ENCODE assay signal across 8 cellular contexts in the genomic region with DNA sequence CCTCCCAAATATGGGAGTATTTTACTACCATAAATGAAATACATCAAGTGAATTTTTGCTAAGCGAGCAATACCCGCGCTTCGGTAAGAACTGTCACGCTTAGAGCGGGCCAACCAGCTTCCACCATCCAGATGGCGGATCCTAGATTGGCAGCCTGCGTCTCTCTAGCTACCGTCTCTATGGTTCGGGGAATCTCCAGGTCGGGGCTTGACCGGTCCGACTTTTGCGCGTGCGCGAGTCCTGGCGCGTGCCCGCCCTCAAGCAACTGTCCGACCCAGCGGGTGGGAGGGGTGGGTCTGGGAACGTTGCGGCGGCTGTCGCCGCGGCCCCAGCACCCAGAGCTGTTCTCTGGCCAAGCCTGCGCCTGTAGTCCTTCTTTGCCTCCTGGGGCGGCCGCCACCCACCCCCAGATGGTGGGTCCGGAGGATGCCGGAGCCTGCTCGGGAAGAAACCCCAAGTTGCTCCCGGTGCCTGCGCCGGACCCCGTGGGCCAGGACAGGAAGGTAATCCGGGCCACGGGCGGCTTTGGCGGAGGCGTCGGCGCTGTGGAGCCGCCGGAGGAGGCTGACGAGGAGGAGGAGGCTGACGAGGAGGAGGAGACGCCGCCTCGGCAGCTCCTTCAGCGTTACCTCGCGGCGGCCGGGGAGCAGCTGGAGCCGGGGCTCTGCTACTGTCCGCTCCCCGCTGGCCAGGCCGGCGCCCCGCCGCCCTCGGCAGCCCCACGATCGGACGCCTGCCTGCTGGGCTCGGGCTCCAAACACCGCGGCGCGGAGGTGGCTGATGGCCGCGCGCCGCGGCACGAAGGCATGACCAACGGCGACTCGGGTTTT. TPM values are rescaled to one million over a fixed set of nuclear protein-coding genes. Genes with fewer than 3 reads are reported as not detected.
DNase-seq lines count a peak whose midpoint lies in the region; FAIRE-seq and TF ChIP-seq lines count a peak whose summit lies in the region.

A gene (plus strand): TSS at position 338 of the 830 bp plus-strand sequence. CDS start 73 bp downstream, at position 411.

- no peak within 1 kb of the TSS; the same call in 1 of the 2 replicates for H2BK15ac ChIP-seq in H9 (ENCODE audit: low read depth, low read length)

- no peak within 1 kb of the TSS for H4K91ac ChIP-seq in H9 (ENCODE audit: insufficient read length, low read depth, low read length)

- peaks cover 3% of the 10 kb centered on the region for H3K79me1 ChIP-seq in H9 (ENCODE audit: insufficient read depth, low read depth, low read length, poor library complexity, severe bottlenecking)

- no peaks in the 10 kb centered on the region for H4K20me1 ChIP-seq in H9 (ENCODE audit: control insufficient read depth, insufficient read depth, insufficient read length)
- peaks cover 27% of the 10 kb centered on the region for H4K20me1 ChIP-seq in astrocyte (ENCODE audit: insufficient read depth, low read length)

- no peaks in the 10 kb centered on the region for H3K36me3 ChIP-seq in astrocyte (ENCODE audit: insufficient read depth, low read length)
- no peaks in the 10 kb centered on the region for H3K36me3 ChIP-seq in right atrium auricular region

- H3K27ac ChIP-seq in H9 (ENCODE audit: insufficient read length, low read depth, low read length) (no peak within 1 kb of the TSS), RWPE1 (peak within 1 kb of the TSS; percentile 93), astrocyte (ENCODE audit: low read depth, low read length) (peak within 1 kb of the TSS; percentile 83), right atrium auricular region (peak within 1 kb of the TSS; percentile 90 to 96)

- H3K56ac ChIP-seq in H9 (ENCODE audit: insufficient read length, low read depth, low read length): no peak within 1 kb of the TSS

- H3K27me3 ChIP-seq in H9 (ENCODE audit: insufficient read depth, low read length): peaks cover 5% of the 10 kb centered on the region; the same call in 1 of the 2 replicates
- no peaks in the 10 kb centered on the region for H3K27me3 ChIP-seq in astrocyte (ENCODE audit: insufficient read depth, low read length)
- H3K27me3 ChIP-seq in right atrium auricular region: no peaks in the 10 kb centered on the region

- H3K14ac ChIP-seq in H9 (ENCODE audit: insufficient read depth, low read length): peak within 1 kb of the TSS; percentile 17; the same call in 1 of the 2 replicates

- H2AFZ ChIP-seq in H9 (ENCODE audit: low read length): peak within 1 kb of the TSS; percentile 2
- H2AFZ ChIP-seq in astrocyte (ENCODE audit: low read depth, low read length): peak within 1 kb of the TSS; percentile 81

- peaks cover 0 to 7% of the 10 kb centered on the region in 2 experiments; a peak in 3 of 5 replicates for H3K9me3 Mint-ChIP-seq in H9
- no peaks in the 10 kb centered on the region for H3K9me3 Mint-ChIP-seq in astrocyte (ENCODE audit: unreplicated experiment)

- H3K4me1 Mint-ChIP-seq in H9 (peaks cover 11% of the 10 kb centered on the region in 2 experiments), astrocyte (ENCODE audit: low read depth, unreplicated experiment) (peaks cover 4% of the 10 kb centered on the region)

- POLR2A ChIA-PET in GM10248 (lab: Yijun Ruan, JAX) (interaction anchor here (0.7 kb wide), 1 partner anchor 34 kb away, joined by 5 read pairs; no protein-coding TSS in a partner anchor), RWPE1 (lab: Yijun Ruan, JAX; ENCODE audit: low non-redundant PET) (interaction anchor here (0.6 kb wide), 1 partner anchor 21 kb away, joined by 3 read pairs; no protein-coding TSS in a partner anchor)

- peaks cover 42% of the 10 kb centered on the region for H3K27me3 Mint-ChIP-seq in H9 (ENCODE audit: low read depth)
- H3K27me3 Mint-ChIP-seq in astrocyte (ENCODE audit: low read depth, unreplicated experiment): no peaks in the 10 kb centered on the region

- H3K4me1 ChIP-seq in H9 (ENCODE audit: insufficient read depth, low read length) (no peaks in the 10 kb centered on the region), astrocyte (ENCODE audit: insufficient read depth, low read length) (peaks cover 12% of the 10 kb centered on the region), right atrium auricular region (peaks cover 0 to 10% of the 10 kb centered on the region in 2 donors)

- no peak within 1 kb of the TSS for H3K23ac ChIP-seq in H9 (ENCODE audit: insufficient read length, low read depth, low read length)

- no CpG with 5 or more reads among the region's 82 CpGs for WGBS in H9 (ENCODE audit: extremely low coverage, insufficient read length, low lambda C conversion rate)

- no peak within 1 kb of the TSS for H3K9ac ChIP-seq in H9 (ENCODE audit: extremely low read depth, insufficient read length, low read length)
- peak within 1 kb of the TSS; percentile 91 for H3K9ac ChIP-seq in astrocyte (ENCODE audit: low read length)

- CTCF ChIA-PET in GM10248 (lab: Yijun Ruan, JAX) (interaction anchor here (0.6 to 2.1 kb wide), 10 partner anchors 8 to 82 kb away, joined by 3 to 6 read pairs (median 3); a partner anchor contains a TSS), RWPE1 (lab: Yijun Ruan, JAX) (interaction anchor here (0.7 to 2.1 kb wide), 5 partner anchors 11 to 46 kb away, joined by 3 to 13 read pairs (median 3); no protein-coding TSS in a partner anchor)

- H3K27ac Mint-ChIP-seq in H9: no peak within 1 kb of the TSS
- H3K27ac Mint-ChIP-seq in astrocyte (ENCODE audit: unreplicated experiment): no peak within 1 kb of the TSS

- DNase-seq in GM10248 (ENCODE audit: extremely low spot score) (peak; percentile 92), H9 (peak; percentile 96), LoVo (ENCODE audit: low spot score) (peak; percentile 98), RWPE1 (ENCODE audit: low spot score) (peak; percentile 91), astrocyte (ENCODE audit: low read depth) (peak; percentile 92), right atrium auricular region (ENCODE audit: low spot score) (peak; percentile 97), pons (ENCODE audit: low spot score) (peak; percentile 97), activated gamma-delta T cell treated with Interleukin-2 at 50 U/mL for 16 hours (no peak)

- H2AK5ac ChIP-seq in H9 (ENCODE audit: insufficient read length, low read length): no peak within 1 kb of the TSS

- H3K4ac ChIP-seq in H9 (ENCODE audit: low read depth, low read length): no peak within 1 kb of the TSS

- no peak within 1 kb of the TSS for H2BK5ac ChIP-seq in H9 (ENCODE audit: insufficient read length, low read length)

- H3K36me3 Mint-ChIP-seq in H9 (ENCODE audit: insufficient read depth in 1 of 3, low read depth in 3 of 3) (no peaks in the 10 kb centered on the region; a peak in 1 of 7 replicates), astrocyte (ENCODE audit: low read depth, unreplicated experiment) (no peaks in the 10 kb centered on the region)

- no peaks in the 10 kb centered on the region for H3K9me3 ChIP-seq in H9 (ENCODE audit: control insufficient read depth, low read depth, low read length)
- no peaks in the 10 kb centered on the region for H3K9me3 ChIP-seq in astrocyte (ENCODE audit: insufficient read depth, low read depth, low read length)
- no peaks in the 10 kb centered on the region for H3K9me3 ChIP-seq in right atrium auricular region

- no peaks in the 10 kb centered on the region for H3K79me2 ChIP-seq in H9 (ENCODE audit: insufficient read depth, low read length)
- H3K79me2 ChIP-seq in astrocyte (ENCODE audit: insufficient read depth, low read length): peaks cover 38% of the 10 kb centered on the region

- peak within 1 kb of the TSS; percentile 73 to 94 for H3K4me3 Mint-ChIP-seq in H9
- H3K4me3 Mint-ChIP-seq in astrocyte (ENCODE audit: unreplicated experiment): peak within 1 kb of the TSS; percentile 77

- H2BK20ac ChIP-seq in H9 (ENCODE audit: low read depth, low read length, poor library complexity, severe bottlenecking): no peak within 1 kb of the TSS

- no peak for FAIRE-seq in astrocyte (lab: Jason Lieb, UNC)

- no peak for TF ChIP-seq CTCF in GM10248 (IDR thresholded peaks at IDR 0.05; ENCODE audit: control extremely low read depth, extremely low read depth, low read depth, missing control alignments)
- TF ChIP-seq CTCF in H9 (conservative IDR thresholded peaks at IDR 0.05): no peak
- TF ChIP-seq CTCF in RWPE1 (conservative IDR thresholded peaks at IDR 0.05; ENCODE audit: low read depth): no peak
- TF ChIP-seq CTCF in astrocyte (IDR thresholded peaks at IDR 0.05; ENCODE audit: insufficient read depth, low read depth, low read length): no peak
- TF ChIP-seq CTCF in right atrium auricular region (IDR thresholded peaks at IDR 0.05): peak in 1 of 2 donors; percentile 17

- no peak within 1 kb of the TSS for H2BK12ac ChIP-seq in H9 (ENCODE audit: insufficient read length, low read depth, low read length)

- no peak within 1 kb of the TSS for H2BK120ac ChIP-seq in H9 (ENCODE audit: low read depth, low read length, poor library complexity, severe bottlenecking)

- H3K4me3 ChIP-seq in astrocyte (ENCODE audit: insufficient read depth, low read depth, low read length): peak within 1 kb of the TSS; percentile 82
- peak within 1 kb of the TSS; percentile 69 to 78 for H3K4me3 ChIP-seq in right atrium auricular region

- H3K4me2 ChIP-seq in H9 (ENCODE audit: insufficient read depth, insufficient read length, low read length) (peak within 1 kb of the TSS; percentile 99), astrocyte (ENCODE audit: low read length) (peak within 1 kb of the TSS; percentile 88)

- H4K8ac ChIP-seq in H9 (replicated peaks; ENCODE audit: insufficient read length, low read depth, low read length): no peak within 1 kb of the TSS

- no peak within 1 kb of the TSS for H4K5ac ChIP-seq in H9 (ENCODE audit: insufficient read length, low read depth, low read length)

- H3K23me2 ChIP-seq in H9 (ENCODE audit: insufficient read length, low read depth, low read length, poor library complexity, severe bottlenecking): peaks cover 14% of the 10 kb centered on the region

- no peak within 1 kb of the TSS for H3T11ph ChIP-seq in H9 (ENCODE audit: low read length)

- no peak within 1 kb of the TSS for H3K18ac ChIP-seq in H9 (ENCODE audit: insufficient read length, low read depth, low read length)

RNA-seq across cellular contexts. Expression of the gene that starts here (rescaled TPM):
- total RNA-seq in H9 (2021) (1.9 and 2.0 TPM in 2 replicates), astrocyte (6.9 and 7.6 TPM in 2 replicates), right atrium auricular region (1 to 10 TPM; 5.2 to 8.4 TPM)
